ENCODE assay signal across 13 cellular contexts in the genomic region with DNA sequence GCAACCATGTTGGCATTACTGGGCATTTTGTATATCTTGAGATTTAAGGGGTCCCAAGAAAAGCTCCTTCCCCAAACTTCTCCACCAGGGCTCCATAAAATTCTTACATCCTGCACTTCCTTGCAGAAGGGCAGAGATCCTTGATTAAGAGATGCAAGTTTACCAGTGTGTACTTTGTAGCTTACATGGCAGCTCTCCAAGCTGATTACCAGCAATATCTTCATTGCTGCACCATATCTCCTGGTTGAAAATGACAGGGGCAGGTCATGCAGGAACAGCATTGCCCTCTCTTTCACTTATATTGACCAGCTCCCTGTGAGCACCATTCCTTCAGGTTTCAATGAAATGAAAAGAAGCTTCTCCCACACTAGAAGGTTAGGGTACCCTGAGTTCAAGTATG.
DNase-seq lines count a peak whose midpoint lies in the region; ATAC-seq and TF ChIP-seq lines count a peak whose summit lies in the region.
"Had no signal": no experiment of that assay in that cellular context is flagged by ENCODE, and none has a peak within 500 bp of the region (broad histone marks: within the 10 kb centered on the region; RNA-seq: fewer than 3 reads in every experiment).

No MANE protein-coding gene starts in this region.

- no peak for TF ChIP-seq CTCF in VCaP (conservative IDR thresholded peaks at IDR 0.05)
- no peak for TF ChIP-seq CTCF in dorsolateral prefrontal cortex (IDR thresholded peaks at IDR 0.05 in 54 of 56, conservative IDR thresholded peaks at IDR 0.05 in 2 of 56; ENCODE audit: low read depth in 1 of 56, partially characterized antibody in 56 of 56)
- no peak for TF ChIP-seq CTCF in mucosa of descending colon (IDR thresholded peaks at IDR 0.05)

- intact Hi-C loops in dorsolateral prefrontal cortex (cut with DNase I), result no loop called here
- intact Hi-C loops in mucosa of descending colon (cut with DNase I, micrococcal nuclease), result no loop called here
- intact Hi-C loops in sciatic nerve (cut with DNase I), result no loop called here

- peak; percentile 75 for ATAC-seq in mucosa of descending colon
- no peak for ATAC-seq in sciatic nerve

- DNase-seq in dorsolateral prefrontal cortex (no peak), mucosa of descending colon (peak in 1 of 3 donors; percentile 75), NCI-H1048 (lab: John Stamatoyannopoulos, UW) (no peak), NCI-H1105 treated with DMSO at 0.1 percent for 48 hours (lab: John Stamatoyannopoulos, UW) (no peak), sciatic nerve (ENCODE audit: low spot score) (no peak), NCI-H2107 treated with DMSO at 0.1 percent for 48 hours (lab: John Stamatoyannopoulos, UW; ENCODE audit: unreplicated experiment) (no peak)
- DNase-seq: CD4-positive, alpha-beta memory T cell; DMS79; EL; GOT3; H9 had no signal

- no peaks in the 10 kb centered on the region for H3K27me3 ChIP-seq in dorsolateral prefrontal cortex

- H3K36me3 ChIP-seq in mucosa of descending colon (ENCODE audit: low read depth), result no peaks in the 10 kb centered on the region

- H3K4me3 ChIP-seq in dorsolateral prefrontal cortex, result no peak overlapping the region
- no peak overlapping the region for H3K4me3 ChIP-seq in mucosa of descending colon

- H3K4me1 ChIP-seq in mucosa of descending colon (ENCODE audit: low read depth), result no peaks in the 10 kb centered on the region

- peak overlapping the region; percentile 50 for H3K27ac ChIP-seq in VCaP
- peak overlapping the region; percentile 77 to 100 (median 98) for H3K27ac ChIP-seq in dorsolateral prefrontal cortex
- H3K27ac ChIP-seq: C4-2B had no signal

- H3K9me3 ChIP-seq in mucosa of descending colon, result no peaks in the 10 kb centered on the region
